In the genomic region with DNA sequence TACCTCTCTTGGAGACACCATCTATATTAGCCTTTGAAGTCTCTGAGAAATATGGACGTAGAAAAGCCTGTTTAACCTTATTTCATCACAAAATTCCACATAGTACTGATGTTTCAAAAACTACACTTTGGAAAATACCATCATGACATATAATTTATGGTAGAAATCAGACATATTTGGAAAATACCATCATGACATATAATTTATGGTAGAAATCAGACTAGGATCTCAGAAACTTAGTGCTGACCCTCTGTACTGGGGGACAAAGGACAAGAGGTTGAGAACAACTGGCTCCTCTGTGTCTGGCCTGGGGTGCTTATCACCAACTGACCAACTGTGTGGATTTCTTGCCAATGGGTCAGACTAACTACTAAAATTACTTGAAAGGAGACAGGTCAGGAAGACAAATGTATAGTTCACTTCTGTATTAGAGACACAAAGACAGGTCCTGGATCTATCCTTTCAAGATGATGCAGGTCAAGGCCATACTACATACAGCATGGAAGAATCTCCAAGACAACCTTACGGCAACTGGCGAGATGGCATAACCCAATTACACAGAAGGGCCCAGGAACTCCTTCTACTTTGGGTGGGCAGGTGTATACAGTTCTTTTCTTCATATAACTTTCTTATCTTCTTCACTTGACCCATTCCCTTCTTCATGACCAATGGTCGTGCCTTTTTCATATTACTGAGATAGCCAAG, we compare ENCODE assay signal across 29 cellular contexts.
"Had no signal": no experiment of that assay in that cellular context is flagged by ENCODE, and none has a peak within 500 bp of the region (broad histone marks: within the 10 kb centered on the region; RNA-seq: fewer than 3 reads in every experiment).

No MANE protein-coding gene starts in this region.

- H3K9me3 ChIP-seq: colonic mucosa, esophagus squamous epithelium, gastroesophageal sphincter had no signal

- H3K4me1 ChIP-seq: colonic mucosa, esophagus squamous epithelium, gastroesophageal sphincter had no signal

- H3K27ac Mint-ChIP-seq: activated CD4-positive, alpha-beta memory T cell treated with anti-CD3 and anti-CD28 coated beads, Interleukin-2, amount 10 ng/mL, durations not matched to agents 7 days and 5 days; activated CD4-positive, alpha-beta T cell treated with anti-CD3 and anti-CD28 coated beads for 36 hours; activated CD4-positive, alpha-beta T cell treated with anti-CD3 and anti-CD28 coated beads, Interleukin-2, amount 10 ng/mL, durations not matched to agents 7 days and 5 days; activated naive CD8-positive, alpha-beta T cell; activated T-cell treated with anti-CD3 and anti-CD28 coated beads, Interleukin-2, amount 50 U/mL, for 24 hours; activated T-helper 17 cell treated with anti-CD3 and anti-CD28 coated beads, Interleukin-2, amount 50 U/mL, for 72 hours; T-helper 17 cell; T-helper 2 cell treated with Interferon-gamma antibody and Interleukin-4, amounts not matched to agents 5 μg/mL and 100 μg/mL, for 36 hours had no signal

- H3K4me3 Mint-ChIP-seq: activated CD4-positive, alpha-beta memory T cell treated with anti-CD3 and anti-CD28 coated beads, Interleukin-2, amount 10 ng/mL, durations not matched to agents 7 days and 5 days; activated CD4-positive, alpha-beta T cell treated with anti-CD3 and anti-CD28 coated beads for 36 hours; activated CD4-positive, alpha-beta T cell treated with anti-CD3 and anti-CD28 coated beads, Interleukin-2, amount 10 ng/mL, durations not matched to agents 7 days and 5 days; activated naive CD8-positive, alpha-beta T cell; activated T-cell treated with anti-CD3 and anti-CD28 coated beads, Interleukin-2, amount 50 U/mL, for 24 hours; activated T-helper 17 cell treated with anti-CD3 and anti-CD28 coated beads, Interleukin-2, amount 50 U/mL, for 72 hours; T-helper 17 cell; T-helper 2 cell treated with Interferon-gamma antibody and Interleukin-4, amounts not matched to agents 5 μg/mL and 100 μg/mL, for 36 hours had no signal

- H3K4me1 Mint-ChIP-seq: activated CD4-positive, alpha-beta memory T cell treated with anti-CD3 and anti-CD28 coated beads, Interleukin-2, amount 10 ng/mL, durations not matched to agents 7 days and 5 days; activated CD4-positive, alpha-beta T cell treated with anti-CD3 and anti-CD28 coated beads for 36 hours; activated CD4-positive, alpha-beta T cell treated with anti-CD3 and anti-CD28 coated beads, Interleukin-2, amount 10 ng/mL, durations not matched to agents 7 days and 5 days; activated T-helper 17 cell treated with anti-CD3 and anti-CD28 coated beads, Interleukin-2, amount 50 U/mL, for 72 hours; T-helper 17 cell had no signal

- H3K4me3 ChIP-seq: colonic mucosa, esophagus squamous epithelium, gastroesophageal sphincter had no signal

- H3K36me3 ChIP-seq: brain microvascular endothelial cell, colonic mucosa, esophagus squamous epithelium, gastroesophageal sphincter had no signal

- H3K27me3 Mint-ChIP-seq: activated CD4-positive, alpha-beta T cell treated with anti-CD3 and anti-CD28 coated beads for 36 hours; activated naive CD8-positive, alpha-beta T cell; activated T-helper 17 cell treated with anti-CD3 and anti-CD28 coated beads, Interleukin-2, amount 50 U/mL, for 72 hours had no signal

- H3K27me3 ChIP-seq: colonic mucosa, esophagus squamous epithelium, gastroesophageal sphincter had no signal

- H3K36me3 Mint-ChIP-seq: activated naive CD8-positive, alpha-beta T cell had no signal

- DNase-seq: activated CD4-positive, alpha-beta memory T cell treated with anti-CD3 and anti-CD28 coated beads, Interleukin-2, amount 10 ng/mL, durations not matched to agents 7 days and 5 days; activated CD4-positive, alpha-beta T cell treated with anti-CD3 and anti-CD28 coated beads for 36 hours; activated CD4-positive, alpha-beta T cell treated with anti-CD3 and anti-CD28 coated beads, Interleukin-2, amount 10 ng/mL, durations not matched to agents 7 days and 5 days; activated CD4-positive, alpha-beta T cell treated with anti-CD3 and anti-CD28 coated beads, Interleukin-2, amount 50 U/mL, for 4 hours; activated CD4-positive, CD25-positive, alpha-beta regulatory T cell; activated CD4-positive, CD25-positive, alpha-beta regulatory T cell treated with anti-CD3 and anti-CD28 coated beads, Interleukin-2, amount 50 U/mL, for 72 hours; activated CD8-positive, alpha-beta memory T cell treated with anti-CD3 and anti-CD28 coated beads, Interleukin-2, amount 50 U/mL, for 48 hours; activated effector memory CD4-positive, alpha-beta T cell treated with Interleukin-2 at 50 U/mL for 16 hours; activated gamma-delta T cell treated with Interleukin-2 at 50 U/mL for 16 hours; activated naive CD4-positive, alpha-beta T cell treated with anti-CD3 and anti-CD28 coated beads, Interleukin-2, amount 50 U/mL, for 16 hours; activated naive CD4-positive, alpha-beta T cell treated with Interleukin-2 at 50 U/mL for 16 hours; activated T-cell treated with anti-CD3 and anti-CD28 coated beads for 4 hours; activated T-cell treated with anti-CD3 and anti-CD28 coated beads, Interleukin-2, amount 50 U/mL, for 24 hours; amniotic stem cell; anterior cingulate cortex; brain microvascular endothelial cell; caudate nucleus; cerebellar nuclear complex; colonic mucosa; effector CD8-positive, alpha-beta T cell; esophagus squamous epithelium; foreskin melanocyte; T-helper 1 cell; T-helper 17 cell; T1000 had no signal

- H3K9me3 Mint-ChIP-seq: activated CD4-positive, alpha-beta memory T cell treated with anti-CD3 and anti-CD28 coated beads, Interleukin-2, amount 10 ng/mL, durations not matched to agents 7 days and 5 days; activated CD4-positive, alpha-beta T cell treated with anti-CD3 and anti-CD28 coated beads, Interleukin-2, amount 10 ng/mL, durations not matched to agents 7 days and 5 days; activated T-cell treated with anti-CD3 and anti-CD28 coated beads, Interleukin-2, amount 50 U/mL, for 24 hours; activated T-helper 17 cell treated with anti-CD3 and anti-CD28 coated beads, Interleukin-2, amount 50 U/mL, for 72 hours; T-helper 2 cell treated with Interferon-gamma antibody and Interleukin-4, amounts not matched to agents 5 μg/mL and 100 μg/mL, for 36 hours had no signal
